1 cellular context compared by ENCODE assay signal in genomic region chr3:128408693-128409620, GRCh38.
TF ChIP-seq lines count a peak whose summit lies in the region.

No MANE protein-coding gene starts in this region.

TF ChIP-seq in GM12878, 131 proteins besides CTCF, POLR2A, EP300 and RAD21 (continued from another document):
- TF ChIP-seq, protein P1, sequence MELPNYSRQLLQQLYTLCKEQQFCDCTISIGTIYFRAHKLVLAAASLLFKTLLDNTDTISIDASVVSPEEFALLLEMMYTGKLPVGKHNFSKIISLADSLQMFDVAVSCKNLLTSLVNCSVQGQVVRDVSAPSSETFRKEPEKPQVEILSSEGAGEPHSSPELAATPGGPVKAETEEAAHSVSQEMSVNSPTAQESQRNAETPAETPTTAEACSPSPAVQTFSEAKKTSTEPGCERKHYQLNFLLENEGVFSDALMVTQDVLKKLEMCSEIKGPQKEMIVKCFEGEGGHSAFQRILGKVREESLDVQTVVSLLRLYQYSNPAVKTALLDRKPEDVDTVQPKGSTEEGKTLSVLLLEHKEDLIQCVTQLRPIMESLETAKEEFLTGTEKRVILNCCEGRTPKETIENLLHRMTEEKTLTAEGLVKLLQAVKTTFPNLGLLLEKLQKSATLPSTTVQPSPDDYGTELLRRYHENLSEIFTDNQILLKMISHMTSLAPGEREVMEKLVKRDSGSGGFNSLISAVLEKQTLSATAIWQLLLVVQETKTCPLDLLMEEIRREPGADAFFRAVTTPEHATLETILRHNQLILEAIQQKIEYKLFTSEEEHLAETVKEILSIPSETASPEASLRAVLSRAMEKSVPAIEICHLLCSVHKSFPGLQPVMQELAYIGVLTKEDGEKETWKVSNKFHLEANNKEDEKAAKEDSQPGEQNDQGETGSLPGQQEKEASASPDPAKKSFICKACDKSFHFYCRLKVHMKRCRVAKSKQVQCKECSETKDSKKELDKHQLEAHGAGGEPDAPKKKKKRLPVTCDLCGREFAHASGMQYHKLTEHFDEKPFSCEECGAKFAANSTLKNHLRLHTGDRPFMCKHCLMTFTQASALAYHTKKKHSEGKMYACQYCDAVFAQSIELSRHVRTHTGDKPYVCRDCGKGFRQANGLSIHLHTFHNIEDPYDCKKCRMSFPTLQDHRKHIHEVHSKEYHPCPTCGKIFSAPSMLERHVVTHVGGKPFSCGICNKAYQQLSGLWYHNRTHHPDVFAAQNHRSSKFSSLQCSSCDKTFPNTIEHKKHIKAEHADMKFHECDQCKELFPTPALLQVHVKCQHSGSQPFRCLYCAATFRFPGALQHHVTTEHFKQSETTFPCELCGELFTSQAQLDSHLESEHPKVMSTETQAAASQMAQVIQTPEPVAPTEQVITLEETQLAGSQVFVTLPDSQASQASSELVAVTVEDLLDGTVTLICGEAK (IDR thresholded peaks at IDR 0.05; ENCODE audit: borderline replicate concordance), result no peak
- TF ChIP-seq HSF1 (IDR thresholded peaks at IDR 0.05; ENCODE audit: low read depth, low read length) (no peak), CREM (IDR thresholded peaks at IDR 0.05; ENCODE audit: low read depth) (no peak), SUZ12 (IDR thresholded peaks at IDR 0.05; ENCODE audit: unreplicated experiment) (no peak), ETV6 (conservative IDR thresholded peaks at IDR 0.05 in 1 of 2, IDR thresholded peaks at IDR 0.05 in 1 of 2; ENCODE audit: borderline replicate concordance in 1 of 2, low read depth in 1 of 2) (no peak), SRF (IDR thresholded peaks at IDR 0.05; ENCODE audit: low read depth in 2 of 2, low read length in 2 of 2) (no peak), RCOR1 (conservative IDR thresholded peaks at IDR 0.05; ENCODE audit: low read depth, low read length) (no peak), HDAC6 (IDR thresholded peaks at IDR 0.05; ENCODE audit: unreplicated experiment) (no peak), MTA2 (IDR thresholded peaks at IDR 0.05; ENCODE audit: low read depth) (no peak), ZNF687 (IDR thresholded peaks at IDR 0.05) (no peak), NBN (IDR thresholded peaks at IDR 0.05) (no peak), IKZF1 (conservative IDR thresholded peaks at IDR 0.05) (no peak), E4F1 (IDR thresholded peaks at IDR 0.05; ENCODE audit: borderline replicate concordance, partially characterized antibody) (no peak), ZZZ3 (IDR thresholded peaks at IDR 0.05; ENCODE audit: control insufficient read depth, insufficient read length, low read depth) (no peak)
- TF ChIP-seq, protein P2, sequence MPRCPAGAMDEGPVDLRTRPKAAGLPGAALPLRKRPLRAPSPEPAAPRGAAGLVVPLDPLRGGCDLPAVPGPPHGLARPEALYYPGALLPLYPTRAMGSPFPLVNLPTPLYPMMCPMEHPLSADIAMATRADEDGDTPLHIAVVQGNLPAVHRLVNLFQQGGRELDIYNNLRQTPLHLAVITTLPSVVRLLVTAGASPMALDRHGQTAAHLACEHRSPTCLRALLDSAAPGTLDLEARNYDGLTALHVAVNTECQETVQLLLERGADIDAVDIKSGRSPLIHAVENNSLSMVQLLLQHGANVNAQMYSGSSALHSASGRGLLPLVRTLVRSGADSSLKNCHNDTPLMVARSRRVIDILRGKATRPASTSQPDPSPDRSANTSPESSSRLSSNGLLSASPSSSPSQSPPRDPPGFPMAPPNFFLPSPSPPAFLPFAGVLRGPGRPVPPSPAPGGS (IDR thresholded peaks at IDR 0.05; ENCODE audit: borderline replicate concordance, insufficient read depth, low read depth, low read length, poor library complexity, severe bottlenecking), result no peak
